In genomic region chr13:94749162-94749561, GRCh38 we compare ENCODE assay signal across 30 cellular contexts. TPM values are rescaled to one million over a fixed set of nuclear protein-coding genes. Genes with fewer than 3 reads are reported as not detected.
"Had no signal": no experiment of that assay in that cellular context is flagged by ENCODE, and none has a peak within 500 bp of the region (broad histone marks: within the 10 kb centered on the region; RNA-seq: fewer than 3 reads in every experiment).

No MANE protein-coding gene starts in this region.

- ATAC-seq: effector memory CD8-positive, alpha-beta T cell; esophagus mucosa; gastrocnemius medialis; heart right ventricle; left cardiac atrium; left lung; left ventricle myocardium superior; lower lobe of right lung; mucosa of descending colon had no signal

- H3K36me3 Mint-ChIP-seq: mesothelial cell of epicardium, naive B cell had no signal

- H3K27me3 ChIP-seq: colonic mucosa, esophagus squamous epithelium, gastrocnemius medialis, left lung had no signal

- H3K9me3 ChIP-seq: colonic mucosa, esophagus squamous epithelium, gastrocnemius medialis, heart right ventricle, left lung, lower lobe of right lung, mucosa of descending colon had no signal

- H3K4me3 ChIP-seq: colonic mucosa, esophagus squamous epithelium, gastrocnemius medialis, heart right ventricle, left lung, lower lobe of right lung, mucosa of descending colon had no signal

- H3K4me3 Mint-ChIP-seq: dendritic cell treated with granulocyte-macrophage colony-stimulating factor and Interleukin-4, amounts not matched to agents 40 ng/mL and 50 ng/mL, for 4 days; effector memory CD8-positive, alpha-beta T cell; endodermal cell; mesothelial cell of epicardium; naive B cell had no signal

- H3K27ac Mint-ChIP-seq: dendritic cell treated with granulocyte-macrophage colony-stimulating factor and Interleukin-4, amounts not matched to agents 40 ng/mL and 50 ng/mL, for 4 days; effector memory CD8-positive, alpha-beta T cell; endodermal cell; mesothelial cell of epicardium had no signal

- DNase-seq: colonic mucosa; cortex of kidney; effector CD8-positive, alpha-beta T cell; effector memory CD8-positive, alpha-beta T cell; endodermal cell; erythroblast; esophagus squamous epithelium; foreskin fibroblast; foreskin melanocyte; gastrocnemius medialis; glutamatergic neuron; head of caudate nucleus; heart right ventricle; hippocampal formation; left cardiac atrium; left lung; left ventricle myocardium superior; lower lobe of right lung; mesenchymal stem cell; mucosa of descending colon; naive B cell had no signal

- H3K27ac ChIP-seq: colonic mucosa, epithelial cell of prostate, esophagus squamous epithelium, gastrocnemius medialis, heart right ventricle, left lung, lower lobe of right lung had no signal

- H3K9me3 Mint-ChIP-seq: dendritic cell treated with granulocyte-macrophage colony-stimulating factor and Interleukin-4, amounts not matched to agents 40 ng/mL and 50 ng/mL, for 4 days; effector memory CD8-positive, alpha-beta T cell; endodermal cell; mesothelial cell of epicardium had no signal

- H3K36me3 ChIP-seq: colonic mucosa, esophagus squamous epithelium, gastrocnemius medialis, heart right ventricle, left lung, lower lobe of right lung had no signal

- H3K4me1 Mint-ChIP-seq: mesothelial cell of epicardium, naive B cell had no signal

- H3K27me3 Mint-ChIP-seq: dendritic cell treated with granulocyte-macrophage colony-stimulating factor and Interleukin-4, amounts not matched to agents 40 ng/mL and 50 ng/mL, for 4 days had no signal

- H3K4me1 ChIP-seq: colonic mucosa, esophagus squamous epithelium, gastrocnemius medialis, heart right ventricle, left lung, lower lobe of right lung had no signal

RNA-seq across cellular contexts. Expression of gene SOX21, which starts 36.8 kb away (rescaled TPM):
- total RNA-seq: colonic mucosa, gastrocnemius medialis, glomerular endothelial cell, heart right ventricle, kidney epithelial cell, left cardiac atrium, left ventricle myocardium superior, mesenteric fat pad, mesothelial cell of epicardium, mucosa of descending colon, myocyte had no signal
- polyA plus RNA-seq: heart right ventricle, keratinocyte had no signal
